ENCODE assay signal across 27 cellular contexts in genomic region chr5:135216072-135216812, GRCh38.
A peak's percentile ranks its signal among the peaks of the same experiment; 100 is the strongest.
DNase-seq lines count a peak whose midpoint lies in the region; ATAC-seq and TF ChIP-seq lines count a peak whose summit lies in the region.
"Had no signal": no experiment of that assay in that cellular context is flagged by ENCODE, and none has a peak within 500 bp of the region (broad histone marks: within the 10 kb centered on the region; RNA-seq: fewer than 3 reads in every experiment).

No MANE protein-coding gene starts in this region.

- no TSS peak for BruUV-seq in A673 (replicated peaks; lab: Mats Ljungman, UMichigan)

- H3K27me3 ChIP-seq in WERI-Rb-1 (ENCODE audit: insufficient read depth, low read depth, severe bottlenecking) (no peaks in the 10 kb centered on the region), A673 (replicated peaks; ENCODE audit: insufficient read depth, low read depth, low read length, poor library complexity) (no peaks in the 10 kb centered on the region)
- H3K27me3 ChIP-seq: adrenal gland, gastroesophageal sphincter, hepatocyte, uterus had no signal

- no peaks in the 10 kb centered on the region for H3K9me3 Mint-ChIP-seq in type B pancreatic cell
- no peaks in the 10 kb centered on the region for H3K9me3 Mint-ChIP-seq in naive thymus-derived CD8-positive, alpha-beta T cell
- H3K9me3 Mint-ChIP-seq: activated naive CD4-positive, alpha-beta T cell treated with anti-CD3 and anti-CD28 coated beads, Interleukin-2, amount 10 ng/mL, durations not matched to agents 7 days and 5 days had no signal

- H3K4me1 Mint-ChIP-seq in type B pancreatic cell (ENCODE audit: unreplicated experiment) = peaks cover 11% of the 10 kb centered on the region
- peaks cover 0 to 1% (median 0%) of the 10 kb centered on the region in 4 donors for H3K4me1 Mint-ChIP-seq in naive thymus-derived CD8-positive, alpha-beta T cell
- H3K4me1 Mint-ChIP-seq: activated CD4-positive, alpha-beta T cell treated with anti-CD3 and anti-CD28 coated beads for 36 hours; activated naive CD4-positive, alpha-beta T cell treated with anti-CD3 and anti-CD28 coated beads, Interleukin-2, amount 10 ng/mL, durations not matched to agents 7 days and 5 days had no signal

- H3K27ac Mint-ChIP-seq in type B pancreatic cell = no peak overlapping the region
- peak overlapping the region in 1 of 10 donors; percentile 25 for H3K27ac Mint-ChIP-seq in naive thymus-derived CD8-positive, alpha-beta T cell
- H3K27ac Mint-ChIP-seq: activated CD4-positive, alpha-beta T cell treated with anti-CD3 and anti-CD28 coated beads for 36 hours; activated naive CD4-positive, alpha-beta T cell treated with anti-CD3 and anti-CD28 coated beads, Interleukin-2, amount 10 ng/mL, durations not matched to agents 7 days and 5 days had no signal

- no peaks in the 10 kb centered on the region for H3K4me1 ChIP-seq in A673 (ENCODE audit: insufficient read depth, low read length, poor library complexity, severe bottlenecking)
- H3K4me1 ChIP-seq: A549, adrenal gland, parathyroid adenoma had no signal

- TF ChIP-seq POLR2A in lower leg skin (IDR thresholded peaks at IDR 0.05) = no peak

- TF ChIP-seq CTCF in WERI-Rb-1 (IDR thresholded peaks at IDR 0.05; ENCODE audit: low read depth, low read length) = no peak
- no peak for TF ChIP-seq CTCF in lower leg skin (IDR thresholded peaks at IDR 0.05)
- TF ChIP-seq CTCF in type B pancreatic cell (conservative IDR thresholded peaks at IDR 0.05) = no peak
- no peak for TF ChIP-seq CTCF in A673 (conservative IDR thresholded peaks at IDR 0.05; ENCODE audit: low read depth, low read length)

- CTCF ChIA-PET in A673 (lab: Charles Lee) = no interaction called here

- no peak for ATAC-seq in naive thymus-derived CD8-positive, alpha-beta T cell
- ATAC-seq: activated CD4-positive, alpha-beta T cell treated with anti-CD3 and anti-CD28 coated beads for 36 hours had no signal

- peak; percentile 34 for DNase-seq in activated CD8-positive, alpha-beta memory T cell treated with anti-CD3 and anti-CD28 coated beads, Interleukin-2, amount 50 U/mL, for 48 hours
- no peak for DNase-seq in activated CD8-positive, alpha-beta memory T cell treated with anti-CD3 and anti-CD28 coated beads, Interleukin-2, amount 50 U/mL, for 4 hours
- DNase-seq in WERI-Rb-1 = peak; percentile 5
- peak; percentile 8 to 48 for DNase-seq in lower leg skin (ENCODE audit: low spot score in 2 of 2)
- peak; percentile 45 for DNase-seq in type B pancreatic cell (ENCODE audit: extremely low spot score, unreplicated experiment)
- no peak for DNase-seq in activated CD4-positive, alpha-beta T cell treated with anti-CD3 and anti-CD28 coated beads for 48 hours
- DNase-seq in A673 (ENCODE audit: low spot score) = no peak
- no peak for DNase-seq in naive thymus-derived CD8-positive, alpha-beta T cell
- DNase-seq: activated CD4-positive, alpha-beta T cell treated with anti-CD3 and anti-CD28 coated beads for 36 hours; activated naive CD4-positive, alpha-beta T cell treated with anti-CD3 and anti-CD28 coated beads, Interleukin-2, amount 10 ng/mL, durations not matched to agents 7 days and 5 days; central memory CD4-positive, alpha-beta T cell; DMS153; GOT3; NCI-H187 treated with DMSO at 0.1 percent for 48 hours; NCI-H524 treated with DMSO at 0.1 percent for 48 hours; PC-9; Right ventricle myocardium superior; stimulated activated CD4-positive, alpha-beta T cell treated with anti-CD3 and anti-CD28 coated beads, Interleukin-1b, Interleukin-23, amount 100 ng/mL, for 48 hours; stimulated activated naive CD4-positive, alpha-beta T cell treated with Interleukin-2 at 50 U/mL for 16 hours; T-helper 2 cell; uterus had no signal

- no peaks in the 10 kb centered on the region for H3K36me3 Mint-ChIP-seq in type B pancreatic cell
- H3K36me3 Mint-ChIP-seq in naive thymus-derived CD8-positive, alpha-beta T cell = no peaks in the 10 kb centered on the region
- H3K36me3 Mint-ChIP-seq: activated naive CD4-positive, alpha-beta T cell treated with anti-CD3 and anti-CD28 coated beads, Interleukin-2, amount 10 ng/mL, durations not matched to agents 7 days and 5 days had no signal

- 0 out of 2 replicates have a peak overlapping the region, but pooled peaks have one; percentile 22 for H3K27ac ChIP-seq in WERI-Rb-1
- H3K27ac ChIP-seq in A673 (ENCODE audit: low read depth, low read length, poor library complexity, severe bottlenecking) = no peak overlapping the region
- H3K27ac ChIP-seq: adrenal gland, gastroesophageal sphincter, hepatocyte, parathyroid adenoma, PC-9, uterus had no signal

- intact Hi-C loops in lower leg skin (cut with DNase I; ENCODE audit: low total_unique reads) = no loop called here
- intact Hi-C loops in A673 (cut with micrococcal nuclease; ENCODE audit: unreplicated experiment) = no loop called here

- H3K4me3 Mint-ChIP-seq in type B pancreatic cell = no peak overlapping the region
- H3K4me3 Mint-ChIP-seq in naive thymus-derived CD8-positive, alpha-beta T cell = no peak overlapping the region
- H3K4me3 Mint-ChIP-seq: activated CD4-positive, alpha-beta T cell treated with anti-CD3 and anti-CD28 coated beads for 36 hours; activated naive CD4-positive, alpha-beta T cell treated with anti-CD3 and anti-CD28 coated beads, Interleukin-2, amount 10 ng/mL, durations not matched to agents 7 days and 5 days had no signal

- H3K27me3 Mint-ChIP-seq in type B pancreatic cell = peaks cover 27% of the 10 kb centered on the region
- peaks cover 0 to 17% (median 0%) of the 10 kb centered on the region in 5 donors for H3K27me3 Mint-ChIP-seq in naive thymus-derived CD8-positive, alpha-beta T cell
- H3K27me3 Mint-ChIP-seq: activated CD4-positive, alpha-beta T cell treated with anti-CD3 and anti-CD28 coated beads for 36 hours had no signal

- H3K4me3 ChIP-seq in WERI-Rb-1 (ENCODE audit: low read depth, low read length) = no peak overlapping the region
- no peak overlapping the region for H3K4me3 ChIP-seq in lower leg skin (ENCODE audit: low read depth, poor library complexity, severe bottlenecking)
- no peak overlapping the region for H3K4me3 ChIP-seq in A673 (ENCODE audit: low read depth, low read length, poor library complexity, severe bottlenecking)
- H3K4me3 ChIP-seq: A549, adrenal gland, gastroesophageal sphincter, hepatocyte, lung, PC-9, uterus had no signal

- POLR2A ChIA-PET in A673 (lab: Charles Lee; ENCODE audit: low non-redundant PET) = no interaction called here
- POLR2A ChIA-PET in naive thymus-derived CD8-positive, alpha-beta T cell (lab: Charles Lee) = interaction anchor here (0.6 kb wide), 1 partner anchor 65 kb away, joined by 3 read pairs; no protein-coding TSS in a partner anchor

- WGBS in lower leg skin, 2 donors = 88 to 95% methylated on average over 3 of the region's 3 CpGs

- no peaks in the 10 kb centered on the region for H3K36me3 ChIP-seq in WERI-Rb-1
- H3K36me3 ChIP-seq in A673 (ENCODE audit: insufficient read depth, low read length, poor library complexity, severe bottlenecking) = no peaks in the 10 kb centered on the region
- H3K36me3 ChIP-seq: adrenal gland, gastroesophageal sphincter, uterus had no signal

- H3K9me3 ChIP-seq in WERI-Rb-1 (ENCODE audit: severe bottlenecking) = no peaks in the 10 kb centered on the region
- no peaks in the 10 kb centered on the region for H3K9me3 ChIP-seq in A673 (ENCODE audit: low read depth, low read length, poor library complexity, severe bottlenecking)
- H3K9me3 ChIP-seq: A549, adrenal gland, gastroesophageal sphincter, uterus had no signal

Comparison
In these comparisons a context has a peak if more than half of its experiments do, and no peak if none do; other contexts are left out.
1. DNase-seq: peak in activated CD8-positive, alpha-beta memory T cell treated with anti-CD3 and anti-CD28 coated beads, Interleukin-2, amount 50 U/mL, for 48 hours (single experiment), WERI-Rb-1 (single experiment), lower leg skin (2 of 2) and type B pancreatic cell (single experiment); none in activated CD8-positive, alpha-beta memory T cell treated with anti-CD3 and anti-CD28 coated beads, Interleukin-2, amount 50 U/mL, for 4 hours (single experiment), activated CD4-positive, alpha-beta T cell treated with anti-CD3 and anti-CD28 coated beads for 48 hours (single experiment), A673 (single experiment) and naive thymus-derived CD8-positive, alpha-beta T cell (0 of 10).